Comparison of ENCODE assay signal across 8 cellular contexts in the genomic region with DNA sequence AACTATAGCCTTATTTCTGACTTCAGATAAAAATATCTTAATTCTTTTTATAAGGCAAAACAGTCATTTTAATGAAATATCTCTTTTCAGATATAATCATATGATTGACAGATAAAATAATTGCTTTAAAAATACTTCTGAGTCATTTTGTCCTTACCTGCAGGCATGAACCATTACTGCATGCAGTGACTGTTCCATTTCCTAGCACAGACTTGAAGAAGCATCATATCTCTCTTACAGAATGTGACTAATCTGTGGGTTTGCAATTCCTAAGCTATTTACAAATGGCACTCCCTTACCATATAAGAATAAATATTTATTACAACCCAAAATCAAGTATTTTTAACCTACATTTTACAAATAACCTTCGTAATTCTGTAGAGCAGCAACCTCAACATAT.
DNase-seq lines count a peak whose midpoint lies in the region; ATAC-seq and TF ChIP-seq lines count a peak whose summit lies in the region.

No MANE protein-coding gene starts in this region.

- no peaks in the 10 kb centered on the region for H3K27me3 ChIP-seq in kidney epithelial cell (ENCODE audit: control insufficient read depth, insufficient read depth, low read length)
- H3K27me3 ChIP-seq in thymus (ENCODE audit: control insufficient read depth, insufficient read depth) = no peaks in the 10 kb centered on the region

- peaks cover 10% of the 10 kb centered on the region for H3K4me1 ChIP-seq in thymus (ENCODE audit: control insufficient read depth, insufficient read depth, low read length)

- TF ChIP-seq CTCF in GM12865 (IDR thresholded peaks at IDR 0.05; ENCODE audit: insufficient read depth, low read depth, low read length, missing control alignments) = no peak
- TF ChIP-seq CTCF in kidney epithelial cell (IDR thresholded peaks at IDR 0.05; ENCODE audit: insufficient read depth, low read length, poor library complexity, severe bottlenecking) = no peak

- H3K4me3 ChIP-seq in GM12865 (ENCODE audit: low read depth, low read length) (peak overlapping the region; percentile 78), kidney epithelial cell (ENCODE audit: low read depth, low read length) (no peak overlapping the region), thymus (ENCODE audit: low read length) (peak overlapping the region; percentile 79)

- ATAC-seq in HG03565 (IDR thresholded peaks at IDR 0.05; ENCODE audit: unreplicated experiment) = peak; percentile 44

- DNase-seq in GM12865 (ENCODE audit: low read depth) (peak; percentile 28), amniotic epithelial cell (ENCODE audit: low read depth) (peak; percentile 80), kidney epithelial cell (ENCODE audit: low read depth) (peak; percentile 50), NCI-H187 treated with DMSO at 0.1 percent for 48 hours (lab: John Stamatoyannopoulos, UW) (no peak), medulla oblongata (ENCODE audit: extremely low spot score) (no peak)
- no peak for DNase-seq in activated CD4-positive, CD25-positive, alpha-beta regulatory T cell treated with anti-CD3 and anti-CD28 coated beads, Interleukin-2, amount 50 U/mL, for 72 hours

- H3K9me3 ChIP-seq in thymus (ENCODE audit: control insufficient read depth) = no peaks in the 10 kb centered on the region

- WGBS in thymus = 21% methylated on average over 1 of the region's 1 CpG

- no peak overlapping the region for H3K27ac ChIP-seq in thymus (ENCODE audit: low read depth)

- H3K36me3 ChIP-seq in kidney epithelial cell (ENCODE audit: control insufficient read depth, insufficient read depth, low read length) (no peaks in the 10 kb centered on the region), thymus (ENCODE audit: control insufficient read depth, insufficient read depth) (no peaks in the 10 kb centered on the region)

Comparison
In these comparisons a context has a peak if more than half of its experiments do, and no peak if none do; other contexts are left out.
1. DNase-seq: peak in GM12865 (single experiment), amniotic epithelial cell (single experiment) and kidney epithelial cell (single experiment); none in NCI-H187 treated with DMSO at 0.1 percent for 48 hours (single experiment), medulla oblongata (single experiment) and activated CD4-positive, CD25-positive, alpha-beta regulatory T cell treated with anti-CD3 and anti-CD28 coated beads, Interleukin-2, amount 50 U/mL, for 72 hours (single experiment).